12 cellular contexts compared by ENCODE assay signal in genomic region chr7:92797693-92798092, GRCh38. TPM values are rescaled to one million over a fixed set of nuclear protein-coding genes. Genes with fewer than 3 reads are reported as not detected.
A peak's percentile ranks its signal among the peaks of the same experiment; 100 is the strongest.
DNase-seq lines count a peak whose midpoint lies in the region; ATAC-seq and TF ChIP-seq lines count a peak whose summit lies in the region.
"Had no signal": no experiment of that assay in that cellular context is flagged by ENCODE, and none has a peak within 500 bp of the region (broad histone marks: within the 10 kb centered on the region; RNA-seq: fewer than 3 reads in every experiment).

No MANE protein-coding gene starts in this region.

- no peak overlapping the region for H3K27ac Mint-ChIP-seq in T-helper 2 cell treated with Interferon-gamma antibody and Interleukin-4, amounts not matched to agents 5 μg/mL and 100 μg/mL, for 36 hours
- no peak overlapping the region for H3K27ac Mint-ChIP-seq in type B pancreatic cell
- H3K27ac Mint-ChIP-seq: activated naive CD8-positive, alpha-beta T cell had no signal

- no peaks in the 10 kb centered on the region for H3K9me3 Mint-ChIP-seq in T-helper 2 cell treated with Interferon-gamma antibody and Interleukin-4, amounts not matched to agents 5 μg/mL and 100 μg/mL, for 36 hours
- H3K9me3 Mint-ChIP-seq in type B pancreatic cell: no peaks in the 10 kb centered on the region

- H3K9me3 ChIP-seq in right atrium auricular region: no peaks in the 10 kb centered on the region
- H3K9me3 ChIP-seq: HAP-1 had no signal

- peak overlapping the region; percentile 44 to 56 for H3K27ac ChIP-seq in right atrium auricular region

- ATAC-seq in GM21529 (IDR thresholded peaks at IDR 0.05; ENCODE audit: unreplicated experiment) (peak; percentile 45), HG02678 (IDR thresholded peaks at IDR 0.05; ENCODE audit: unreplicated experiment) (no peak)

- H3K36me3 Mint-ChIP-seq in T-helper 2 cell treated with Interferon-gamma antibody and Interleukin-4, amounts not matched to agents 5 μg/mL and 100 μg/mL, for 36 hours (ENCODE audit: low read depth): peaks cover 21% of the 10 kb centered on the region
- peaks cover 3% of the 10 kb centered on the region for H3K36me3 Mint-ChIP-seq in type B pancreatic cell

- DNase-seq in AG10803 (ENCODE audit: low read depth): peak; percentile 33
- peak; percentile 54 for DNase-seq in T-helper 2 cell treated with Interferon-gamma antibody and Interleukin-4, amounts not matched to agents 5 μg/mL and 100 μg/mL, for 36 hours (ENCODE audit: low spot score)
- DNase-seq in right atrium auricular region (ENCODE audit: low spot score): no peak
- no peak for DNase-seq in T1000 (lab: John Stamatoyannopoulos, UW)
- DNase-seq in type B pancreatic cell (ENCODE audit: extremely low spot score, unreplicated experiment): no peak
- no peak for DNase-seq in NCI-H1930 (lab: John Stamatoyannopoulos, UW)
- DNase-seq: glutamatergic neuron, SHP77 treated with DMSO at 0.1 percent for 48 hours had no signal

- peaks cover 39% of the 10 kb centered on the region for H3K4me1 Mint-ChIP-seq in T-helper 2 cell treated with Interferon-gamma antibody and Interleukin-4, amounts not matched to agents 5 μg/mL and 100 μg/mL, for 36 hours (ENCODE audit: low read depth)
- peaks cover 13% of the 10 kb centered on the region for H3K4me1 Mint-ChIP-seq in type B pancreatic cell (ENCODE audit: unreplicated experiment)

- no peaks in the 10 kb centered on the region for H3K27me3 Mint-ChIP-seq in T-helper 2 cell treated with Interferon-gamma antibody and Interleukin-4, amounts not matched to agents 5 μg/mL and 100 μg/mL, for 36 hours (ENCODE audit: low read depth)
- H3K27me3 Mint-ChIP-seq in type B pancreatic cell: no peaks in the 10 kb centered on the region
- H3K27me3 Mint-ChIP-seq: activated naive CD8-positive, alpha-beta T cell had no signal

- TF ChIP-seq CTCF in AG10803 (conservative IDR thresholded peaks at IDR 0.05; ENCODE audit: low read length) (peak; percentile 10; the same call in 1 of the 2 replicates), right atrium auricular region (IDR thresholded peaks at IDR 0.05) (peak in 1 of 2 donors; percentile 18), type B pancreatic cell (conservative IDR thresholded peaks at IDR 0.05) (no peak)

- H3K4me3 ChIP-seq in AG10803 (ENCODE audit: low read length) (no peak overlapping the region), right atrium auricular region (no peak overlapping the region)
- H3K4me3 ChIP-seq: HAP-1 had no signal

- no peak overlapping the region for H3K4me3 Mint-ChIP-seq in T-helper 2 cell treated with Interferon-gamma antibody and Interleukin-4, amounts not matched to agents 5 μg/mL and 100 μg/mL, for 36 hours
- H3K4me3 Mint-ChIP-seq in type B pancreatic cell: no peak overlapping the region
- H3K4me3 Mint-ChIP-seq: activated naive CD8-positive, alpha-beta T cell had no signal

- H3K4me1 ChIP-seq in right atrium auricular region: peaks cover 0 to 55% of the 10 kb centered on the region in 2 donors

- no peaks in the 10 kb centered on the region for H3K36me3 ChIP-seq in right atrium auricular region
- H3K36me3 ChIP-seq: HAP-1 had no signal

- H3K27me3 ChIP-seq in right atrium auricular region: no peaks in the 10 kb centered on the region

RNA-seq across cellular contexts. Expression of gene CDK6, which starts 38.7 kb away (rescaled TPM):
- total RNA-seq in right atrium auricular region (10 to 100 TPM; 10.6 to 12.4 TPM), type B pancreatic cell (ENCODE audit: low replicate concordance) (51.9 and 68.5 TPM in 2 replicates)

Comparison
In these comparisons a context has a peak if more than half of its experiments do, and no peak if none do; other contexts are left out.
1. DNase-seq: peak in AG10803 (single experiment) and T-helper 2 cell treated with Interferon-gamma antibody and Interleukin-4, amounts not matched to agents 5 μg/mL and 100 μg/mL, for 36 hours (single experiment); none in right atrium auricular region (single experiment), T1000 (single experiment), type B pancreatic cell (single experiment) and NCI-H1930 (0 of 2).